In the genomic region with DNA sequence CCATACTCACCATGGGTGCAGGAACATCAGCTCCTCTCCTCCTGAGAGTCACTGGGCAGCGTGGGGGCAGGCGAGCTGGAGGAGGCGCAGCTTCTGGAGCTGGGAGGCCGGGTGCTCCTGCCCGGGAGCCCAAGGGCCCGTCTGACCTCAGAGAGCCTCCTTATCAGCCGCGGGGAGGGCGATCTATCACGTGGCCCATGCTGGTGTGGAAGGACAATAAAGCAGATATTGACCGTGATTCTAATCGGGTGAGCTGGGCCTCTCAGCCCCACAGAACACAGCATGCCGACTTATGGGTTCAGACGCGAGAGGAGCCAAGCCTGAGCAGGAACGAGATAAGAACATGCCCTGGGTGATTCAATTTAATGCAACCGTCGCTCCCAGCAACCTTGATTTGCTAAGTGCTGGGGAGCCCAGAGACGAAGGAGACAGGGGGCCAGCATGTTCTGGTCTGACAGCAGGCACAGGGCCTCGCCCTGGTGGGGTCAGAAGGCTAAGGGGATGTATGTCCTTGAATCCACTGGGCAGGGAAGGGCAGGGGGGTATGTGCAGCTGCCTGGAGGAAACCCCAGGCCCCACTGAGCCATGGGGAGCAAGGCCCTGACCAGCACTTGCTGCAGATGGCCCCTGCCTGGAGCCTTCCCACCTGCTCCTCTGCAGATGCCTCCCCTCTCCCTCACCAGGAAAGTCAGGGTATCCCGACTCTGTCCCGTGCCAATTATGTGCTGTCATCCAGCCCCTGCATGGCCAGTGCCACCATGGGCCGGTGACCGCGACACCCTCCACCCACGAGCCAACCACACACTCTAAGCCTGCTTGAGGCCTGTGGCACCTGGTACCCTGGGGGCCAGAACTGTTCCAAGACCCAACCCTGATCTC, we compare ENCODE assay signal across 1 cellular context.
TF ChIP-seq lines count a peak whose summit lies in the region.

No MANE protein-coding gene starts in this region.

TF ChIP-seq in H1, 55 proteins besides CTCF, POLR2A, EP300 and RAD21:
- TF ChIP-seq, protein P1, sequence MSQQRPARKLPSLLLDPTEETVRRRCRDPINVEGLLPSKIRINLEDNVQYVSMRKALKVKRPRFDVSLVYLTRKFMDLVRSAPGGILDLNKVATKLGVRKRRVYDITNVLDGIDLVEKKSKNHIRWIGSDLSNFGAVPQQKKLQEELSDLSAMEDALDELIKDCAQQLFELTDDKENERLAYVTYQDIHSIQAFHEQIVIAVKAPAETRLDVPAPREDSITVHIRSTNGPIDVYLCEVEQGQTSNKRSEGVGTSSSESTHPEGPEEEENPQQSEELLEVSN (IDR thresholded peaks at IDR 0.05) = no peak
- TF ChIP-seq KDM1A (IDR thresholded peaks at IDR 0.05; ENCODE audit: borderline replicate concordance, low read length) (no peak), SP2 (IDR thresholded peaks at IDR 0.05; ENCODE audit: low read length) (no peak), KDM4A (IDR thresholded peaks at IDR 0.05; ENCODE audit: low read depth, low read length, severe bottlenecking) (no peak), BACH1 (IDR thresholded peaks at IDR 0.05; ENCODE audit: low read length) (no peak), TBP (IDR thresholded peaks at IDR 0.05; ENCODE audit: low read depth, low read length) (no peak), CTBP2 (IDR thresholded peaks at IDR 0.05; ENCODE audit: borderline replicate concordance, insufficient read depth, insufficient read length, low read length) (no peak), ASH2L (IDR thresholded peaks at IDR 0.05; ENCODE audit: low read length) (no peak), SP1 (IDR thresholded peaks at IDR 0.05; ENCODE audit: low read depth, low read length) (no peak), EZH2 (IDR thresholded peaks at IDR 0.05; ENCODE audit: low read depth, low read length, severe bottlenecking) (no peak), TCF12 (IDR thresholded peaks at IDR 0.05; ENCODE audit: low read depth, low read length) (no peak), BCL11A (IDR thresholded peaks at IDR 0.05; ENCODE audit: low read depth in 2 of 2, low read length in 2 of 2) (no peak), JUN (IDR thresholded peaks at IDR 0.05; ENCODE audit: low read depth, low read length) (no peak), NANOG (IDR thresholded peaks at IDR 0.05; ENCODE audit: insufficient read depth, low read depth, low read length, poor library complexity, severe bottlenecking) (no peak), TAF7 (optimal IDR thresholded peaks at IDR 0.05; ENCODE audit: borderline replicate concordance, low read depth, low read length) (no peak), POU5F1 (IDR thresholded peaks at IDR 0.05; ENCODE audit: low read depth, low read length) (no peak)
- TF ChIP-seq, protein P2, sequence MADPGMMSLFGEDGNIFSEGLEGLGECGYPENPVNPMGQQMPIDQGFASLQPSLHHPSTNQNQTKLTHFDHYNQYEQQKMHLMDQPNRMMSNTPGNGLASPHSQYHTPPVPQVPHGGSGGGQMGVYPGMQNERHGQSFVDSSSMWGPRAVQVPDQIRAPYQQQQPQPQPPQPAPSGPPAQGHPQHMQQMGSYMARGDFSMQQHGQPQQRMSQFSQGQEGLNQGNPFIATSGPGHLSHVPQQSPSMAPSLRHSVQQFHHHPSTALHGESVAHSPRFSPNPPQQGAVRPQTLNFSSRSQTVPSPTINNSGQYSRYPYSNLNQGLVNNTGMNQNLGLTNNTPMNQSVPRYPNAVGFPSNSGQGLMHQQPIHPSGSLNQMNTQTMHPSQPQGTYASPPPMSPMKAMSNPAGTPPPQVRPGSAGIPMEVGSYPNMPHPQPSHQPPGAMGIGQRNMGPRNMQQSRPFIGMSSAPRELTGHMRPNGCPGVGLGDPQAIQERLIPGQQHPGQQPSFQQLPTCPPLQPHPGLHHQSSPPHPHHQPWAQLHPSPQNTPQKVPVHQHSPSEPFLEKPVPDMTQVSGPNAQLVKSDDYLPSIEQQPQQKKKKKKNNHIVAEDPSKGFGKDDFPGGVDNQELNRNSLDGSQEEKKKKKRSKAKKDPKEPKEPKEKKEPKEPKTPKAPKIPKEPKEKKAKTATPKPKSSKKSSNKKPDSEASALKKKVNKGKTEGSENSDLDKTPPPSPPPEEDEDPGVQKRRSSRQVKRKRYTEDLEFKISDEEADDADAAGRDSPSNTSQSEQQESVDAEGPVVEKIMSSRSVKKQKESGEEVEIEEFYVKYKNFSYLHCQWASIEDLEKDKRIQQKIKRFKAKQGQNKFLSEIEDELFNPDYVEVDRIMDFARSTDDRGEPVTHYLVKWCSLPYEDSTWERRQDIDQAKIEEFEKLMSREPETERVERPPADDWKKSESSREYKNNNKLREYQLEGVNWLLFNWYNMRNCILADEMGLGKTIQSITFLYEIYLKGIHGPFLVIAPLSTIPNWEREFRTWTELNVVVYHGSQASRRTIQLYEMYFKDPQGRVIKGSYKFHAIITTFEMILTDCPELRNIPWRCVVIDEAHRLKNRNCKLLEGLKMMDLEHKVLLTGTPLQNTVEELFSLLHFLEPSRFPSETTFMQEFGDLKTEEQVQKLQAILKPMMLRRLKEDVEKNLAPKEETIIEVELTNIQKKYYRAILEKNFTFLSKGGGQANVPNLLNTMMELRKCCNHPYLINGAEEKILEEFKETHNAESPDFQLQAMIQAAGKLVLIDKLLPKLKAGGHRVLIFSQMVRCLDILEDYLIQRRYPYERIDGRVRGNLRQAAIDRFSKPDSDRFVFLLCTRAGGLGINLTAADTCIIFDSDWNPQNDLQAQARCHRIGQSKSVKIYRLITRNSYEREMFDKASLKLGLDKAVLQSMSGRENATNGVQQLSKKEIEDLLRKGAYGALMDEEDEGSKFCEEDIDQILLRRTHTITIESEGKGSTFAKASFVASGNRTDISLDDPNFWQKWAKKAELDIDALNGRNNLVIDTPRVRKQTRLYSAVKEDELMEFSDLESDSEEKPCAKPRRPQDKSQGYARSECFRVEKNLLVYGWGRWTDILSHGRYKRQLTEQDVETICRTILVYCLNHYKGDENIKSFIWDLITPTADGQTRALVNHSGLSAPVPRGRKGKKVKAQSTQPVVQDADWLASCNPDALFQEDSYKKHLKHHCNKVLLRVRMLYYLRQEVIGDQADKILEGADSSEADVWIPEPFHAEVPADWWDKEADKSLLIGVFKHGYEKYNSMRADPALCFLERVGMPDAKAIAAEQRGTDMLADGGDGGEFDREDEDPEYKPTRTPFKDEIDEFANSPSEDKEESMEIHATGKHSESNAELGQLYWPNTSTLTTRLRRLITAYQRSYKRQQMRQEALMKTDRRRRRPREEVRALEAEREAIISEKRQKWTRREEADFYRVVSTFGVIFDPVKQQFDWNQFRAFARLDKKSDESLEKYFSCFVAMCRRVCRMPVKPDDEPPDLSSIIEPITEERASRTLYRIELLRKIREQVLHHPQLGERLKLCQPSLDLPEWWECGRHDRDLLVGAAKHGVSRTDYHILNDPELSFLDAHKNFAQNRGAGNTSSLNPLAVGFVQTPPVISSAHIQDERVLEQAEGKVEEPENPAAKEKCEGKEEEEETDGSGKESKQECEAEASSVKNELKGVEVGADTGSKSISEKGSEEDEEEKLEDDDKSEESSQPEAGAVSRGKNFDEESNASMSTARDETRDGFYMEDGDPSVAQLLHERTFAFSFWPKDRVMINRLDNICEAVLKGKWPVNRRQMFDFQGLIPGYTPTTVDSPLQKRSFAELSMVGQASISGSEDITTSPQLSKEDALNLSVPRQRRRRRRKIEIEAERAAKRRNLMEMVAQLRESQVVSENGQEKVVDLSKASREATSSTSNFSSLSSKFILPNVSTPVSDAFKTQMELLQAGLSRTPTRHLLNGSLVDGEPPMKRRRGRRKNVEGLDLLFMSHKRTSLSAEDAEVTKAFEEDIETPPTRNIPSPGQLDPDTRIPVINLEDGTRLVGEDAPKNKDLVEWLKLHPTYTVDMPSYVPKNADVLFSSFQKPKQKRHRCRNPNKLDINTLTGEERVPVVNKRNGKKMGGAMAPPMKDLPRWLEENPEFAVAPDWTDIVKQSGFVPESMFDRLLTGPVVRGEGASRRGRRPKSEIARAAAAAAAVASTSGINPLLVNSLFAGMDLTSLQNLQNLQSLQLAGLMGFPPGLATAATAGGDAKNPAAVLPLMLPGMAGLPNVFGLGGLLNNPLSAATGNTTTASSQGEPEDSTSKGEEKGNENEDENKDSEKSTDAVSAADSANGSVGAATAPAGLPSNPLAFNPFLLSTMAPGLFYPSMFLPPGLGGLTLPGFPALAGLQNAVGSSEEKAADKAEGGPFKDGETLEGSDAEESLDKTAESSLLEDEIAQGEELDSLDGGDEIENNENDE (IDR thresholded peaks at IDR 0.05; ENCODE audit: insufficient replicate concordance, low read length) = no peak
- TF ChIP-seq, protein P3, sequence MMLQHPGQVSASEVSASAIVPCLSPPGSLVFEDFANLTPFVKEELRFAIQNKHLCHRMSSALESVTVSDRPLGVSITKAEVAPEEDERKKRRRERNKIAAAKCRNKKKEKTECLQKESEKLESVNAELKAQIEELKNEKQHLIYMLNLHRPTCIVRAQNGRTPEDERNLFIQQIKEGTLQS (IDR thresholded peaks at IDR 0.05; ENCODE audit: insufficient read depth, low read depth, low read length) = no peak
